14 cellular contexts compared by ENCODE assay signal in genomic region chr9:12882430-12882829, GRCh38.
DNase-seq lines count a peak whose midpoint lies in the region; ATAC-seq and TF ChIP-seq lines count a peak whose summit lies in the region.
"Had no signal": no experiment of that assay in that cellular context is flagged by ENCODE, and none has a peak within 500 bp of the region (broad histone marks: within the 10 kb centered on the region; RNA-seq: fewer than 3 reads in every experiment).

No MANE protein-coding gene starts in this region.

- no peak for TF ChIP-seq CTCF in astrocyte of the spinal cord (IDR thresholded peaks at IDR 0.05; ENCODE audit: low read depth, low read length)

- no peaks in the 10 kb centered on the region for H3K9me3 ChIP-seq in skeletal muscle tissue (ENCODE audit: control insufficient read depth in 3 of 3, low read length in 3 of 3)

- ATAC-seq in left ventricle myocardium superior (peak; percentile 93), GM21360 (IDR thresholded peaks at IDR 0.05; ENCODE audit: unreplicated experiment) (no peak), GM21515 (IDR thresholded peaks at IDR 0.05; ENCODE audit: unreplicated experiment) (no peak)
- no peak for ATAC-seq in natural killer cell treated with Interleukin-12 subunit alpha and Interleukin-12 subunit beta and Interleukin-15 and Interleukin-18, amount 100 ng/mL, for 72 hours

- no peaks in the 10 kb centered on the region for H3K27me3 Mint-ChIP-seq in natural killer cell treated with Interleukin-12 subunit alpha and Interleukin-12 subunit beta and Interleukin-15 and Interleukin-18, amount 100 ng/mL, for 72 hours
- no peaks in the 10 kb centered on the region for H3K27me3 Mint-ChIP-seq in T-helper 2 cell treated with Interferon-gamma antibody and Interleukin-4, amounts not matched to agents 5 μg/mL and 100 μg/mL, for 36 hours (ENCODE audit: low read depth)
- H3K27me3 Mint-ChIP-seq: activated naive CD8-positive, alpha-beta T cell treated with anti-CD3 and anti-CD28 coated beads for 36 hours; CD8-positive, alpha-beta memory T cell had no signal

- peak overlapping the region; percentile 13 for H3K27ac ChIP-seq in skeletal muscle tissue (ENCODE audit: low read depth, low read length)
- H3K27ac ChIP-seq: KMS-11 had no signal

- no peak overlapping the region for H3K9ac ChIP-seq in skeletal muscle tissue (ENCODE audit: low read depth in 1 of 3, low read length in 3 of 3)
- H3K9ac ChIP-seq: KMS-11 had no signal

- H3K4me3 ChIP-seq in astrocyte of the spinal cord (ENCODE audit: low read depth, low read length) (no peak overlapping the region), skeletal muscle tissue (ENCODE audit: low read length in 3 of 3) (no peak overlapping the region)

- H3K36me3 Mint-ChIP-seq in natural killer cell treated with Interleukin-12 subunit alpha and Interleukin-12 subunit beta and Interleukin-15 and Interleukin-18, amount 100 ng/mL, for 72 hours: no peaks in the 10 kb centered on the region
- no peaks in the 10 kb centered on the region for H3K36me3 Mint-ChIP-seq in T-helper 2 cell treated with Interferon-gamma antibody and Interleukin-4, amounts not matched to agents 5 μg/mL and 100 μg/mL, for 36 hours (ENCODE audit: low read depth)
- H3K36me3 Mint-ChIP-seq: activated naive CD8-positive, alpha-beta T cell treated with anti-CD3 and anti-CD28 coated beads for 36 hours; CD8-positive, alpha-beta memory T cell had no signal

- no peaks in the 10 kb centered on the region for H3K27me3 ChIP-seq in skeletal muscle tissue (ENCODE audit: control insufficient read depth in 3 of 3, insufficient read depth in 3 of 3, low read length in 3 of 3)

- DNase-seq in EH (ENCODE audit: low read depth): peak; percentile 71
- peak; percentile 35 for DNase-seq in astrocyte of the spinal cord (ENCODE audit: low read depth, low spot score)
- DNase-seq in left ventricle myocardium superior: no peak
- no peak for DNase-seq in natural killer cell treated with Interleukin-12 subunit alpha and Interleukin-12 subunit beta and Interleukin-15 and Interleukin-18, amount 100 ng/mL, for 72 hours (ENCODE audit: low spot score)
- DNase-seq in T-helper 2 cell treated with Interferon-gamma antibody and Interleukin-4, amounts not matched to agents 5 μg/mL and 100 μg/mL, for 36 hours (ENCODE audit: low spot score): no peak
- DNase-seq: activated naive CD8-positive, alpha-beta T cell treated with anti-CD3 and anti-CD28 coated beads for 36 hours; CD8-positive, alpha-beta memory T cell; NCI-H187 treated with DMSO at 0.1 percent for 48 hours; NCI-H82; stimulated activated CD4-positive, alpha-beta T cell treated with anti-CD3 and anti-CD28 coated beads, Interleukin-2, amount 100 ng/mL, for 24 hours had no signal

- no peak overlapping the region for H3K27ac Mint-ChIP-seq in natural killer cell treated with Interleukin-12 subunit alpha and Interleukin-12 subunit beta and Interleukin-15 and Interleukin-18, amount 100 ng/mL, for 72 hours
- H3K27ac Mint-ChIP-seq in T-helper 2 cell treated with Interferon-gamma antibody and Interleukin-4, amounts not matched to agents 5 μg/mL and 100 μg/mL, for 36 hours: no peak overlapping the region
- H3K27ac Mint-ChIP-seq: activated naive CD8-positive, alpha-beta T cell treated with anti-CD3 and anti-CD28 coated beads for 36 hours; CD8-positive, alpha-beta memory T cell had no signal

- intact Hi-C loops in left ventricle myocardium superior (cut with micrococcal nuclease): loop anchor here (5.0 kb wide), 1 partner anchor 160 kb away; no protein-coding TSS in a partner anchor

- no peaks in the 10 kb centered on the region for H3K4me1 ChIP-seq in skeletal muscle tissue (ENCODE audit: control insufficient read depth in 3 of 3, insufficient read depth in 3 of 3, low read length in 3 of 3)

- H3K4me1 Mint-ChIP-seq in natural killer cell treated with Interleukin-12 subunit alpha and Interleukin-12 subunit beta and Interleukin-15 and Interleukin-18, amount 100 ng/mL, for 72 hours (ENCODE audit: low read depth in 2 of 2): no peaks in the 10 kb centered on the region
- no peaks in the 10 kb centered on the region for H3K4me1 Mint-ChIP-seq in T-helper 2 cell treated with Interferon-gamma antibody and Interleukin-4, amounts not matched to agents 5 μg/mL and 100 μg/mL, for 36 hours (ENCODE audit: low read depth)
- H3K4me1 Mint-ChIP-seq: activated naive CD8-positive, alpha-beta T cell treated with anti-CD3 and anti-CD28 coated beads for 36 hours; CD8-positive, alpha-beta memory T cell had no signal

- H3K36me3 ChIP-seq in skeletal muscle tissue (ENCODE audit: control insufficient read depth in 3 of 3, insufficient read depth in 3 of 3, low read length in 3 of 3): no peaks in the 10 kb centered on the region

- H3K4me3 Mint-ChIP-seq in natural killer cell treated with Interleukin-12 subunit alpha and Interleukin-12 subunit beta and Interleukin-15 and Interleukin-18, amount 100 ng/mL, for 72 hours: no peak overlapping the region
- no peak overlapping the region for H3K4me3 Mint-ChIP-seq in T-helper 2 cell treated with Interferon-gamma antibody and Interleukin-4, amounts not matched to agents 5 μg/mL and 100 μg/mL, for 36 hours
- H3K4me3 Mint-ChIP-seq: activated naive CD8-positive, alpha-beta T cell treated with anti-CD3 and anti-CD28 coated beads for 36 hours; CD8-positive, alpha-beta memory T cell had no signal

- H3K9me3 Mint-ChIP-seq in natural killer cell treated with Interleukin-12 subunit alpha and Interleukin-12 subunit beta and Interleukin-15 and Interleukin-18, amount 100 ng/mL, for 72 hours: peaks cover 11% of the 10 kb centered on the region
- H3K9me3 Mint-ChIP-seq in T-helper 2 cell treated with Interferon-gamma antibody and Interleukin-4, amounts not matched to agents 5 μg/mL and 100 μg/mL, for 36 hours: peaks cover 28% of the 10 kb centered on the region

- in situ Hi-C loops in astrocyte of the spinal cord (cut with HindIII; ENCODE audit: low sequenced_read_pairs): no loop called here

Comparison
In these comparisons a context has a peak if more than half of its experiments do, and no peak if none do; other contexts are left out.
1. DNase-seq: peak in EH (single experiment) and astrocyte of the spinal cord (single experiment); none in left ventricle myocardium superior (single experiment), natural killer cell treated with Interleukin-12 subunit alpha and Interleukin-12 subunit beta and Interleukin-15 and Interleukin-18, amount 100 ng/mL, for 72 hours (single experiment) and T-helper 2 cell treated with Interferon-gamma antibody and Interleukin-4, amounts not matched to agents 5 μg/mL and 100 μg/mL, for 36 hours (single experiment).